In the genomic region with DNA sequence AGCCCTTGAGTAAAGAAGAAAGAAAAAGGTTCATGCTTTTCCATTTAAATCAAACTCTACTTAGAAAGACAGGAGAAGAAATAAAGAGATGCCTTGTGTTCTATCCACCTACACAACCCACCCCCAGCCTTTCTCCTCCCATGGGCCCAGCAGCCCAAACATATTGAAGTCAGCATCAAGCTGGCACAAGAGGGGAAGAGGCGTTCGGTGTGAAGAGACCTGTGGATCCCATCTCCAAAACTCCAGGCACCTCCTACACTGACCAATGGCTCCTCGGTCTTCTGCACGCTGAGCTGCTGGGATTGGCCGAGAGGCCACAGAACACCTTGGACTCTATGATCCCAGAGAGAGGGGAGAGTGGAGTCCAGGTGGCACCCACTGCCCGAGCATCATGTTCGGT, we compare ENCODE assay signal across 9 cellular contexts.
"Had no signal": no experiment of that assay in that cellular context is flagged by ENCODE, and none has a peak within 500 bp of the region (broad histone marks: within the 10 kb centered on the region; RNA-seq: fewer than 3 reads in every experiment).

No MANE protein-coding gene starts in this region.

- H3K9me3 Mint-ChIP-seq: HFFc6, IgD-negative memory B cell had no signal

- H3K27ac Mint-ChIP-seq: HFFc6, IgD-negative memory B cell had no signal

- H3K4me3 ChIP-seq: GM23248, HAP-1 had no signal

- H3K27ac ChIP-seq: GM23248, HL-60, KMS-11 had no signal

- H3K4me1 Mint-ChIP-seq: IgD-negative memory B cell had no signal

- DNase-seq: GM23248, GOT3, H7, HFFc6, KBM-7 had no signal

- H3K36me3 ChIP-seq: HAP-1 had no signal

- H3K4me3 Mint-ChIP-seq: HFFc6, IgD-negative memory B cell had no signal

- H3K9ac ChIP-seq: GM23248, KMS-11 had no signal

- H3K9me3 ChIP-seq: HAP-1 had no signal

- H3K4me1 ChIP-seq: HAP-1 had no signal
